In genomic region chr19:8423821-8424223, GRCh38 we compare ENCODE assay signal across 7 cellular contexts. TPM values are rescaled to one million over a fixed set of nuclear protein-coding genes. Genes with fewer than 3 reads are reported as not detected.
A peak's percentile ranks its signal among the peaks of the same experiment; 100 is the strongest.
DNase-seq lines count a peak whose midpoint lies in the region; ATAC-seq and TF ChIP-seq lines count a peak whose summit lies in the region.

No MANE protein-coding gene starts in this region.

- no peak for TF ChIP-seq CTCF in GM20000 (IDR thresholded peaks at IDR 0.05; ENCODE audit: extremely low read depth, missing control alignments)

- DNase-seq in HPDE6-E6E7 (ENCODE audit: extremely low spot score) = peak; percentile 75
- DNase-seq in SKM-1 (lab: John Stamatoyannopoulos, UW; ENCODE audit: unreplicated experiment) = peak; percentile 55
- DNase-seq in fibroblast of the conjunctiva (ENCODE audit: low read depth) = peak; percentile 97
- peak; percentile 11 for DNase-seq in occipital lobe (lab: John Stamatoyannopoulos, UW)
- no peak for DNase-seq in GM20000 (ENCODE audit: low spot score)

- no peak for ATAC-seq in GM18517 (IDR thresholded peaks at IDR 0.05; ENCODE audit: unreplicated experiment)
- no peak for ATAC-seq in GM21717 (IDR thresholded peaks at IDR 0.05; ENCODE audit: unreplicated experiment)

RNA-seq across cellular contexts. Expression of gene MARCHF2, which starts 10.7 kb away (rescaled TPM):
- 52.3 TPM for total RNA-seq in occipital lobe

RNA-seq across cellular contexts. Expression of gene HNRNPM, which starts 21.0 kb away (rescaled TPM):
- 49.9 TPM for total RNA-seq in occipital lobe

RNA-seq across cellular contexts. Expression of gene RAB11B, which starts 33.7 kb away (rescaled TPM):
- total RNA-seq in occipital lobe = 76.9 TPM

RNA-seq across cellular contexts. Expression of gene ANGPTL4, which starts 59.9 kb away (rescaled TPM):
- 0.94 TPM for total RNA-seq in occipital lobe
